Comparison of ENCODE assay signal across 16 cellular contexts in genomic region chr1:118081387-118081786, GRCh38.
DNase-seq lines count a peak whose midpoint lies in the region; ATAC-seq and TF ChIP-seq lines count a peak whose summit lies in the region.
"Had no signal": no experiment of that assay in that cellular context is flagged by ENCODE, and none has a peak within 500 bp of the region (broad histone marks: within the 10 kb centered on the region; RNA-seq: fewer than 3 reads in every experiment).

No MANE protein-coding gene starts in this region.

- no peak overlapping the region for H3K27ac Mint-ChIP-seq in activated CD4-positive, alpha-beta T cell treated with anti-CD3 and anti-CD28 coated beads, Interleukin-2, amount 10 ng/mL, durations not matched to agents 24 days and 14 days
- H3K27ac Mint-ChIP-seq: activated CD8-positive, alpha-beta T cell treated with anti-CD3 and anti-CD28 coated beads for 36 hours; activated naive CD8-positive, alpha-beta T cell treated with anti-CD3 and anti-CD28 coated beads, Interleukin-2, amount 10 ng/mL, durations not matched to agents 7 days and 5 days; dendritic cell treated with granulocyte-macrophage colony-stimulating factor and Interleukin-4, amounts not matched to agents 40 ng/mL and 50 ng/mL, for 4 days; stimulated activated effector memory CD8-positive, alpha-beta T cell treated with anti-CD3 and anti-CD28 coated beads, Interleukin-12 subunit alpha, Interleukin-12 subunit beta, amount 100 ng/mL, for 72 hours had no signal

- H3K4me3 Mint-ChIP-seq in activated CD4-positive, alpha-beta T cell treated with anti-CD3 and anti-CD28 coated beads, Interleukin-2, amount 10 ng/mL, durations not matched to agents 24 days and 14 days = no peak overlapping the region
- H3K4me3 Mint-ChIP-seq: activated CD8-positive, alpha-beta T cell treated with anti-CD3 and anti-CD28 coated beads for 36 hours; activated naive CD8-positive, alpha-beta T cell treated with anti-CD3 and anti-CD28 coated beads, Interleukin-2, amount 10 ng/mL, durations not matched to agents 7 days and 5 days; dendritic cell treated with granulocyte-macrophage colony-stimulating factor and Interleukin-4, amounts not matched to agents 40 ng/mL and 50 ng/mL, for 4 days; stimulated activated effector memory CD8-positive, alpha-beta T cell treated with anti-CD3 and anti-CD28 coated beads, Interleukin-12 subunit alpha, Interleukin-12 subunit beta, amount 100 ng/mL, for 72 hours had no signal

- H3K27ac ChIP-seq in parathyroid adenoma = peak overlapping the region; percentile 44
- H3K27ac ChIP-seq in stomach = no peak overlapping the region

- H3K4me3 ChIP-seq in parathyroid adenoma (ENCODE audit: low read depth, low read length) (no peak overlapping the region), stomach (no peak overlapping the region)

- ATAC-seq in GM21390 (IDR thresholded peaks at IDR 0.05; ENCODE audit: unreplicated experiment) (peak; percentile 80), HG03378 (IDR thresholded peaks at IDR 0.05; ENCODE audit: unreplicated experiment) (peak; percentile 89)
- ATAC-seq: activated CD8-positive, alpha-beta T cell treated with anti-CD3 and anti-CD28 coated beads for 36 hours; stimulated activated effector memory CD8-positive, alpha-beta T cell treated with anti-CD3 and anti-CD28 coated beads, Interleukin-12 subunit alpha, Interleukin-12 subunit beta, amount 100 ng/mL, for 72 hours had no signal

- H3K9me3 ChIP-seq in parathyroid adenoma (ENCODE audit: control insufficient read depth, low read length) (no peaks in the 10 kb centered on the region), stomach (no peaks in the 10 kb centered on the region)

- H3K36me3 Mint-ChIP-seq in activated CD4-positive, alpha-beta T cell treated with anti-CD3 and anti-CD28 coated beads, Interleukin-2, amount 10 ng/mL, durations not matched to agents 24 days and 14 days (ENCODE audit: low read depth) = no peaks in the 10 kb centered on the region
- H3K36me3 Mint-ChIP-seq: activated naive CD8-positive, alpha-beta T cell treated with anti-CD3 and anti-CD28 coated beads, Interleukin-2, amount 10 ng/mL, durations not matched to agents 7 days and 5 days; stimulated activated effector memory CD8-positive, alpha-beta T cell treated with anti-CD3 and anti-CD28 coated beads, Interleukin-12 subunit alpha, Interleukin-12 subunit beta, amount 100 ng/mL, for 72 hours had no signal

- 15 to 25% (median 17%) methylated on average over 3 of the region's 3 CpGs for WGBS in stomach, 5 donors

- H3K4me2 ChIP-seq in parathyroid adenoma (ENCODE audit: low read length) = no peak overlapping the region

- intact Hi-C loops in activated CD4-positive, alpha-beta T cell treated with anti-CD3 and anti-CD28 coated beads, Interleukin-2, amount 10 ng/mL, durations not matched to agents 24 days and 14 days (cut with micrococcal nuclease) = no loop called here
- intact Hi-C loops in stomach (cut with DNase I; ENCODE audit: low total_unique reads) = no loop called here

- H3K36me3 ChIP-seq in parathyroid adenoma (ENCODE audit: control insufficient read depth, insufficient read depth, low read length) (no peaks in the 10 kb centered on the region), stomach (no peaks in the 10 kb centered on the region)

- H3K27me3 Mint-ChIP-seq in activated CD4-positive, alpha-beta T cell treated with anti-CD3 and anti-CD28 coated beads, Interleukin-2, amount 10 ng/mL, durations not matched to agents 24 days and 14 days = peaks cover 9% of the 10 kb centered on the region
- H3K27me3 Mint-ChIP-seq: activated naive CD8-positive, alpha-beta T cell treated with anti-CD3 and anti-CD28 coated beads, Interleukin-2, amount 10 ng/mL, durations not matched to agents 7 days and 5 days had no signal

- peak; percentile 56 for DNase-seq in activated CD4-positive, alpha-beta T cell treated with anti-CD3 and anti-CD28 coated beads, Interleukin-2, amount 10 ng/mL, durations not matched to agents 24 days and 14 days
- DNase-seq in activated CD4-positive, alpha-beta T cell treated with anti-CD3 and anti-CD28 coated beads, Interleukin-2, amount 50 U/mL, for 4 hours = no peak
- DNase-seq in hippocampal formation (lab: John Stamatoyannopoulos, UW) = no peak
- DNase-seq in GOT3 (lab: John Stamatoyannopoulos, UW) = no peak
- no peak for DNase-seq in stomach
- DNase-seq: activated CD8-positive, alpha-beta T cell treated with anti-CD3 and anti-CD28 coated beads for 36 hours; activated naive CD8-positive, alpha-beta T cell treated with anti-CD3 and anti-CD28 coated beads, Interleukin-2, amount 10 ng/mL, durations not matched to agents 7 days and 5 days; DMS153; foreskin fibroblast; NCI-H1105 treated with DMSO at 0.1 percent for 48 hours; nucleus accumbens had no signal

- no peak for TF ChIP-seq EP300 in stomach (IDR thresholded peaks at IDR 0.05)

- no peaks in the 10 kb centered on the region for H3K4me1 ChIP-seq in parathyroid adenoma
- H3K4me1 ChIP-seq in stomach = peaks cover 0 to 8% (median 2%) of the 10 kb centered on the region in 4 donors

- H3K9me3 Mint-ChIP-seq in activated CD4-positive, alpha-beta T cell treated with anti-CD3 and anti-CD28 coated beads, Interleukin-2, amount 10 ng/mL, durations not matched to agents 24 days and 14 days = no peaks in the 10 kb centered on the region
- H3K9me3 Mint-ChIP-seq: activated CD8-positive, alpha-beta T cell treated with anti-CD3 and anti-CD28 coated beads for 36 hours; activated naive CD8-positive, alpha-beta T cell treated with anti-CD3 and anti-CD28 coated beads, Interleukin-2, amount 10 ng/mL, durations not matched to agents 7 days and 5 days; dendritic cell treated with granulocyte-macrophage colony-stimulating factor and Interleukin-4, amounts not matched to agents 40 ng/mL and 50 ng/mL, for 4 days; stimulated activated effector memory CD8-positive, alpha-beta T cell treated with anti-CD3 and anti-CD28 coated beads, Interleukin-12 subunit alpha, Interleukin-12 subunit beta, amount 100 ng/mL, for 72 hours had no signal

- H3K4me1 Mint-ChIP-seq in activated CD4-positive, alpha-beta T cell treated with anti-CD3 and anti-CD28 coated beads, Interleukin-2, amount 10 ng/mL, durations not matched to agents 24 days and 14 days = peaks cover 7% of the 10 kb centered on the region
- H3K4me1 Mint-ChIP-seq: stimulated activated effector memory CD8-positive, alpha-beta T cell treated with anti-CD3 and anti-CD28 coated beads, Interleukin-12 subunit alpha, Interleukin-12 subunit beta, amount 100 ng/mL, for 72 hours had no signal

- no peak for TF ChIP-seq POLR2A in stomach (IDR thresholded peaks at IDR 0.05)

- H3K79me2 ChIP-seq in parathyroid adenoma = no peaks in the 10 kb centered on the region

- H3K27me3 ChIP-seq in parathyroid adenoma (ENCODE audit: control insufficient read depth, insufficient read depth, low read length) (no peaks in the 10 kb centered on the region), stomach (no peaks in the 10 kb centered on the region)

- peak overlapping the region; percentile 42 for H2AFZ ChIP-seq in parathyroid adenoma

- no peak for TF ChIP-seq CTCF in parathyroid adenoma (IDR thresholded peaks at IDR 0.05)
- TF ChIP-seq CTCF in stomach (IDR thresholded peaks at IDR 0.05) = no peak

- H3K9ac ChIP-seq in parathyroid adenoma = no peak overlapping the region
